ENCODE assay signal across 24 cellular contexts in the genomic region with DNA sequence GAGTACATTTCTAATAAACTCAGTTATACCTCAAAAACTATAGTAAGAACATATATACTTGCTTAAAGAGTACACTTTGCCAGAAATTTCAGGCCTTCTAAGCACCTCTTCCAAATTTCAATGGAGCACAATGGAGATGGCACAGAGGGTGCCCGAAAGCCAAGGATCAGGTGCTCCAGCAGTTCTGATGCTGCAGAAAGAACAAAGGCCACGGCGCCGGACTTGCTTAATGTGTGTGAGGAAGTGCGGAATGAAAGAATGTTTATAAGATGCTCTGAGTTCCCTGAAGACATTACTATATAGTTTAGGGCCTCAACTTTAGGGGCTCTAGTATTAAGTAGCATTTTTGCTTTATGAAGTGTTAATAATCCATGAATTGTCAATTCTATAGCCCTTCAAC. TPM values are rescaled to one million over a fixed set of nuclear protein-coding genes. Genes with fewer than 3 reads are reported as not detected.
A peak's percentile ranks its signal among the peaks of the same experiment; 100 is the strongest.
DNase-seq lines count a peak whose midpoint lies in the region; ATAC-seq, FAIRE-seq and TF ChIP-seq lines count a peak whose summit lies in the region.
"Had no signal": no experiment of that assay in that cellular context is flagged by ENCODE, and none has a peak within 500 bp of the region (broad histone marks: within the 10 kb centered on the region; RNA-seq: fewer than 3 reads in every experiment).

No MANE protein-coding gene starts in this region.

- H3K9me3 ChIP-seq in HAP-1, result no peaks in the 10 kb centered on the region
- H3K9me3 ChIP-seq in kidney (ENCODE audit: control insufficient read depth in 1 of 2, low read length in 2 of 2), result no peaks in the 10 kb centered on the region
- H3K9me3 ChIP-seq in neural progenitor cell (ENCODE audit: low read depth), result no peaks in the 10 kb centered on the region
- H3K9me3 ChIP-seq in ovary, result no peaks in the 10 kb centered on the region
- H3K9me3 ChIP-seq: BE2C, BLaER1 had no signal

- DNase-seq in HAP-1 (ENCODE audit: low spot score in 2 of 2), result peak; percentile 56 to 69
- peak; percentile 37 for DNase-seq in kidney
- peak; percentile 15 for DNase-seq in neural progenitor cell (ENCODE audit: low spot score)
- no peak for DNase-seq in globus pallidus (ENCODE audit: low spot score)
- DNase-seq in ovary, result no peak
- DNase-seq: 8988T; ACHN; BE2C; C1 segment of cervical spinal cord; CD4-positive, alpha-beta memory T cell; CD4-positive, CD25-positive, alpha-beta regulatory T cell; CD8-positive, alpha-beta memory T cell; COR-L47; DMS 273 treated with DMSO at 0.1 percent for 48 hours; DMS153; DMS53; DMS79; GF-D8 had no signal

- in situ Hi-C loops in HAP-1 (cut with MboI; ENCODE audit: low sequenced_read_pairs), result no loop called here

- H3K4me3 ChIP-seq in HAP-1 (no peak overlapping the region), kidney (ENCODE audit: low read length in 2 of 2) (no peak overlapping the region), neural progenitor cell (no peak overlapping the region), ovary (no peak overlapping the region)
- H3K4me3 ChIP-seq: BLaER1 had no signal

- TF ChIP-seq POLR2A in ovary (IDR thresholded peaks at IDR 0.05), result no peak

- WGBS in ovary, 3 donors, result 96 to 98% (median 97%) methylated on average over 5 of the region's 5 CpGs

- intact Hi-C loops in kidney (cut with DNase I) (no loop called here), ovary (cut with DNase I) (no loop called here)

- no peak overlapping the region for H3K27ac Mint-ChIP-seq in neural progenitor cell
- H3K27ac Mint-ChIP-seq: CD4-positive, alpha-beta memory T cell; CD4-positive, CD25-positive, alpha-beta regulatory T cell; CD8-positive, alpha-beta memory T cell had no signal

- peaks cover 62% of the 10 kb centered on the region for H3K4me1 ChIP-seq in HAP-1
- H3K4me1 ChIP-seq in kidney (ENCODE audit: control insufficient read depth in 1 of 2, insufficient read depth in 1 of 2, low read depth in 1 of 2, low read length in 2 of 2), result peaks cover 0 to 5% of the 10 kb centered on the region in 2 donors
- peaks cover 5% of the 10 kb centered on the region for H3K4me1 ChIP-seq in neural progenitor cell
- H3K4me1 ChIP-seq in ovary (ENCODE audit: insufficient read depth), result no peaks in the 10 kb centered on the region
- H3K4me1 ChIP-seq: BE2C, BLaER1 had no signal

- no peaks in the 10 kb centered on the region for H3K36me3 Mint-ChIP-seq in neural progenitor cell
- H3K36me3 Mint-ChIP-seq: CD4-positive, alpha-beta memory T cell; CD4-positive, CD25-positive, alpha-beta regulatory T cell; CD8-positive, alpha-beta memory T cell had no signal

- no peaks in the 10 kb centered on the region for H3F3A ChIP-seq in neural progenitor cell (ENCODE audit: low read depth)

- no peaks in the 10 kb centered on the region for H3K27me3 Mint-ChIP-seq in neural progenitor cell (ENCODE audit: insufficient read depth, low read depth)
- H3K27me3 Mint-ChIP-seq: CD4-positive, alpha-beta memory T cell; CD4-positive, CD25-positive, alpha-beta regulatory T cell had no signal

- TF ChIP-seq CTCF in kidney (IDR thresholded peaks at IDR 0.05; ENCODE audit: borderline replicate concordance, extremely low read depth, insufficient read depth) (no peak), neural progenitor cell (IDR thresholded peaks at IDR 0.05) (no peak), ovary (IDR thresholded peaks at IDR 0.05) (no peak)

- H3K27ac ChIP-seq in kidney (ENCODE audit: low read depth in 2 of 2, low read length in 2 of 2), result no peak overlapping the region
- no peak overlapping the region for H3K27ac ChIP-seq in neural progenitor cell
- no peak overlapping the region for H3K27ac ChIP-seq in ovary
- H3K27ac ChIP-seq: BLaER1 had no signal

- peaks cover 2% of the 10 kb centered on the region for H3K4me1 Mint-ChIP-seq in neural progenitor cell
- H3K4me1 Mint-ChIP-seq: CD4-positive, alpha-beta memory T cell; CD4-positive, CD25-positive, alpha-beta regulatory T cell; CD8-positive, alpha-beta memory T cell had no signal

- H3K4me2 ChIP-seq in neural progenitor cell, result no peak overlapping the region
- H3K4me2 ChIP-seq: BLaER1 had no signal

- H3K4me3 Mint-ChIP-seq in neural progenitor cell, result no peak overlapping the region
- H3K4me3 Mint-ChIP-seq: CD14-positive monocyte; CD4-positive, alpha-beta memory T cell; CD4-positive, CD25-positive, alpha-beta regulatory T cell; CD8-positive, alpha-beta memory T cell had no signal

- H3K36me3 ChIP-seq in HAP-1 (replicated peaks) (peaks cover 20% of the 10 kb centered on the region), kidney (ENCODE audit: control insufficient read depth in 1 of 2, insufficient read depth in 2 of 2, low read length in 2 of 2) (no peaks in the 10 kb centered on the region), neural progenitor cell (no peaks in the 10 kb centered on the region), ovary (no peaks in the 10 kb centered on the region)
- H3K36me3 ChIP-seq: BE2C, BLaER1 had no signal

- H3K27me3 ChIP-seq in HAP-1 (ENCODE audit: low read depth) (no peaks in the 10 kb centered on the region), neural progenitor cell (no peaks in the 10 kb centered on the region), ovary (no peaks in the 10 kb centered on the region)
- H3K27me3 ChIP-seq: BE2C, BLaER1 had no signal

- H3K79me2 ChIP-seq in neural progenitor cell (ENCODE audit: low read depth), result no peaks in the 10 kb centered on the region

- FAIRE-seq in kidney (lab: Jason Lieb, UNC), result no peak
- FAIRE-seq: A204.1, GM12891, GM19239 had no signal

- no peak overlapping the region for H2AFZ ChIP-seq in neural progenitor cell (replicated peaks)

- no peak for TF ChIP-seq EP300 in ovary (IDR thresholded peaks at IDR 0.05)

- no peaks in the 10 kb centered on the region for H4K20me1 ChIP-seq in neural progenitor cell (ENCODE audit: low read depth)
- H4K20me1 ChIP-seq: BLaER1 had no signal

- H3K9ac ChIP-seq in kidney (ENCODE audit: low read length in 2 of 2), result no peak overlapping the region
- no peak overlapping the region for H3K9ac ChIP-seq in neural progenitor cell
- H3K9ac ChIP-seq: BLaER1 had no signal

- no peaks in the 10 kb centered on the region for H3K9me3 Mint-ChIP-seq in neural progenitor cell
- H3K9me3 Mint-ChIP-seq: CD14-positive monocyte had no signal

- ATAC-seq in HG03457 (IDR thresholded peaks at IDR 0.05; ENCODE audit: unreplicated experiment), result no peak

RNA-seq across cellular contexts. Expression of a gene that starts 44.3 kb away (rescaled TPM):
- 38.6 TPM for total RNA-seq in kidney
- 6.5 TPM for polyA plus RNA-seq in kidney (ENCODE audit: insufficient read depth, low read depth, low replicate concordance)
- not detected in 2 replicates for total RNA-seq in neural progenitor cell (ENCODE audit: low replicate concordance)
- 100 to 1,000 TPM in 5 of 7 donors, 10 to 100 TPM in 2; 60.8 to 145 (median 115) TPM for total RNA-seq in ovary
- polyA plus RNA-seq in ovary, result 100 to 1,000 TPM in 1 of 2 donors, 10 to 100 TPM in 1; 94.7 to 170 TPM
- total RNA-seq: CD4-positive, CD25-positive, alpha-beta regulatory T cell had no signal
- polyA plus RNA-seq: CD4-positive, alpha-beta memory T cell; CD4-positive, CD25-positive, alpha-beta regulatory T cell; CD8-positive, alpha-beta memory T cell had no signal

Comparison
In these comparisons a context has a peak if more than half of its experiments do, and no peak if none do; other contexts are left out.
1. DNase-seq: peak in HAP-1 (2 of 2), kidney (single experiment) and neural progenitor cell (single experiment); none in globus pallidus (single experiment) and ovary (0 of 5).
2. RNA of a gene that starts 44.3 kb away (total RNA-seq): 60.8 to 145 TPM in ovary and 38.6 TPM in kidney (single experiment); not detected in neural progenitor cell; every median in the first group is over 10 times any median in the second.